ENCODE assay signal across 19 cellular contexts in the genomic region with DNA sequence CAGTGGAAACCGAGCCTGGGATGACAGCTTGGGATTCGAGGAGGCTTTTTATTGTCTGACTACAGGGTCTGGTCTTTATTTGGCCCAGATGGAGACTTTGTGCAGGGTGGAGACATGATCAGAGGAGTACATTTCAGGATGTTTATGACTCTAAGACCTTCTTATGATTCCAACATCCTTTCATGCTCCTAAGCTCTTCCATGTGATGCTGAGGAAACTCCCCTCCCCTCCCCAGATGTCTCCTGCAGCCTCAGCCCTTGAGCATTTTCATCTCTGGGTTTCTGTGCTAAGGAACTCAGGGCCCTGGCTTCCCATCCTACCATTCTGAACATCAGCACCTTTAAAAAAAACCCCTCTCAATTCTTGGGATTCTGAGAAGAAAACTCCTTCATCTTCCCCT.
DNase-seq lines count a peak whose midpoint lies in the region; ATAC-seq, FAIRE-seq and TF ChIP-seq lines count a peak whose summit lies in the region.
"Had no signal": no experiment of that assay in that cellular context is flagged by ENCODE, and none has a peak within 500 bp of the region (broad histone marks: within the 10 kb centered on the region; RNA-seq: fewer than 3 reads in every experiment).

No MANE protein-coding gene starts in this region.

- H3K9me2 ChIP-seq in Karpas-422 (replicated peaks; ENCODE audit: insufficient read depth, low read length) (no peaks in the 10 kb centered on the region), PC-9 (ENCODE audit: insufficient read depth) (no peaks in the 10 kb centered on the region)

- H3K23ac ChIP-seq in IMR-90 (ENCODE audit: low read depth, low read length) (no peak overlapping the region), H1 (ENCODE audit: insufficient read length) (no peak overlapping the region)

- H3K36me3 ChIP-seq in IMR-90 (ENCODE audit: control insufficient read depth, insufficient read depth, low read length) (peaks cover 2% of the 10 kb centered on the region; the same call in 1 of the 2 replicates), H1 (ENCODE audit: control insufficient read depth in 2 of 4, insufficient read depth in 4 of 4, low read length in 3 of 4) (0 out of 8 replicates have a peak, but pooled peaks cover 0 to 6% (median 2%) of the 10 kb centered on the region in 4 experiments), heart left ventricle (no peaks in the 10 kb centered on the region), Karpas-422 (ENCODE audit: insufficient read depth, low read length) (no peaks in the 10 kb centered on the region), PC-9 (ENCODE audit: low read depth) (no peaks in the 10 kb centered on the region)

- H2BK20ac ChIP-seq in IMR-90 (ENCODE audit: low read depth, low read length) (no peak overlapping the region), H1 (ENCODE audit: low read length) (no peak overlapping the region)

- no peak overlapping the region for H3K56ac ChIP-seq in IMR-90 (ENCODE audit: extremely low read depth, insufficient read depth, low read length)
- no peak overlapping the region for H3K56ac ChIP-seq in H1 (replicated peaks; ENCODE audit: insufficient read length, low read depth, low read length)

- DNase-seq in IMR-90 (peak; percentile 40), H1 (ENCODE audit: low read depth in 1 of 2, low spot score in 2 of 2) (no peak), iPS-NIHi7 (ENCODE audit: extremely low spot score) (peak; percentile 21), heart left ventricle (no peak), Karpas-422 (no peak), PC-9 (no peak)
- DNase-seq in stimulated activated CD4-positive, alpha-beta T cell treated with anti-CD3 and anti-CD28 coated beads, Interleukin-2, amount 100 ng/mL, for 48 hours: no peak
- DNase-seq: CD4-positive, CD25-positive, alpha-beta regulatory T cell; DMS 273 treated with DMSO at 0.1 percent for 48 hours; GDM1; NCI-H1436 treated with DMSO at 0.1 percent for 48 hours; NCI-H2029 treated with DMSO at 0.1 percent for 48 hours; NCI-H2171; NCI-H69; RPMI8226; SHP77 treated with DMSO at 0.1 percent for 48 hours; T-cell had no signal

- in situ Hi-C loops in IMR-90 (cut with MboI; ENCODE audit: low sequenced_read_pairs): no loop called here

- dilution Hi-C loops in IMR-90 (cut with HindIII; ENCODE audit: low sequenced_read_pairs, unreplicated experiment): no loop called here

- H3K14ac ChIP-seq in IMR-90 (replicated peaks; ENCODE audit: low read depth, low read length): no peak overlapping the region
- no peak overlapping the region for H3K14ac ChIP-seq in H1 (ENCODE audit: insufficient read length)

- H3K79me1 ChIP-seq in IMR-90 (ENCODE audit: low read depth in 1 of 2, low read length in 2 of 2) (no peaks in the 10 kb centered on the region), H1 (ENCODE audit: low read depth, low read length) (peaks cover 13% of the 10 kb centered on the region)

- H4K91ac ChIP-seq in IMR-90 (ENCODE audit: insufficient read depth, low read depth, low read length): no peak overlapping the region
- H4K91ac ChIP-seq in H1 (replicated peaks; ENCODE audit: insufficient read length, low read length): no peak overlapping the region

- no peak for TF ChIP-seq EP300 in H1 (IDR thresholded peaks at IDR 0.05; ENCODE audit: borderline replicate concordance in 1 of 2, low read depth in 2 of 2, low read length in 2 of 2)

- no peak overlapping the region for H4K5ac ChIP-seq in IMR-90 (ENCODE audit: low read depth, low read length)
- H4K5ac ChIP-seq in H1 (ENCODE audit: insufficient read length, low read depth, low read length): no peak overlapping the region

- FAIRE-seq in H1 (lab: Jason Lieb, UNC): no peak

- H3K27ac ChIP-seq in IMR-90 (ENCODE audit: insufficient read depth, low read length): no peak overlapping the region
- H3K27ac ChIP-seq in H1 (ENCODE audit: low read depth, low read length): no peak overlapping the region
- no peak overlapping the region for H3K27ac ChIP-seq in heart left ventricle
- no peak overlapping the region for H3K27ac ChIP-seq in Karpas-422 (ENCODE audit: low read length)
- H3K27ac ChIP-seq in PC-9: no peak overlapping the region
- H3K27ac ChIP-seq: KMS-11 had no signal

- H3K4me3 ChIP-seq in IMR-90 (ENCODE audit: insufficient read depth, low read depth, low read length) (no peak overlapping the region), H1 (ENCODE audit: extremely low read depth in 1 of 4, insufficient read depth in 2 of 4, low read depth in 3 of 4, low read length in 4 of 4) (no peak overlapping the region), heart left ventricle (no peak overlapping the region), Karpas-422 (ENCODE audit: low read length) (no peak overlapping the region), PC-9 (no peak overlapping the region)

- no peaks in the 10 kb centered on the region for H3K9me3 ChIP-seq in IMR-90 (ENCODE audit: control insufficient read depth, insufficient read depth, low read length)
- no peaks in the 10 kb centered on the region for H3K9me3 ChIP-seq in H1 (ENCODE audit: insufficient read depth in 2 of 2, low read depth in 1 of 2, low read length in 1 of 2)
- no peaks in the 10 kb centered on the region for H3K9me3 ChIP-seq in heart left ventricle
- H3K9me3 ChIP-seq in Karpas-422 (ENCODE audit: low read length): no peaks in the 10 kb centered on the region
- no peaks in the 10 kb centered on the region for H3K9me3 ChIP-seq in PC-9 (ENCODE audit: insufficient read depth, low read depth)

- POLR2A ChIA-PET in IMR-90 (lab: Charles Lee; ENCODE audit: unreplicated experiment): no interaction called here
- POLR2A ChIA-PET in H1 (lab: Charles Lee; ENCODE audit: partially characterized antibody): interaction anchor here (0.8 kb wide), 1 partner anchor 9 kb away, joined by 3 read pairs; no protein-coding TSS in a partner anchor
- POLR2A ChIA-PET in PC-9 (lab: Charles Lee; ENCODE audit: unreplicated experiment): no interaction called here

- H2BK120ac ChIP-seq in IMR-90 (ENCODE audit: low read depth, low read length) (no peak overlapping the region), H1 (replicated peaks; ENCODE audit: low read depth, low read length) (no peak overlapping the region)

- H2AFZ ChIP-seq in IMR-90 (replicated peaks; ENCODE audit: low read length, poor library complexity): no peak overlapping the region
- H2AFZ ChIP-seq in H1 (ENCODE audit: low read length): no peak overlapping the region
- H2AFZ ChIP-seq in Karpas-422 (ENCODE audit: low read length): no peak overlapping the region
- no peak overlapping the region for H2AFZ ChIP-seq in PC-9

- TF ChIP-seq CTCF in IMR-90 (conservative IDR thresholded peaks at IDR 0.05; ENCODE audit: low read depth, low read length): no peak
- no peak for TF ChIP-seq CTCF in H1 (IDR thresholded peaks at IDR 0.05; ENCODE audit: control extremely low read depth in 1 of 3, insufficient read depth in 1 of 3, low read depth in 1 of 3, low read length in 3 of 3)
- no peak for TF ChIP-seq CTCF in heart left ventricle (IDR thresholded peaks at IDR 0.05)
- TF ChIP-seq CTCF in PC-9 (conservative IDR thresholded peaks at IDR 0.05): no peak

- H3K4me2 ChIP-seq in IMR-90 (ENCODE audit: low read depth, low read length): no peak overlapping the region
- no peak overlapping the region for H3K4me2 ChIP-seq in H1 (ENCODE audit: insufficient read depth in 1 of 2, low read depth in 2 of 2, low read length in 2 of 2)
- H3K4me2 ChIP-seq in Karpas-422 (ENCODE audit: low read depth, low read length, poor library complexity, severe bottlenecking): no peak overlapping the region
- no peak overlapping the region for H3K4me2 ChIP-seq in PC-9
- H3K4me2 ChIP-seq: KMS-11 had no signal

- ATAC-seq in IMR-90 (ENCODE audit: low read depth) (0 out of 2 replicates have a peak, but pooled peaks have one; percentile 27), heart left ventricle (no peak)
- ATAC-seq: SK-N-SH treated with all-trans-retinoic acid at 6 μM for 48 hours, T-cell had no signal

- TF ChIP-seq POLR2A in IMR-90 (IDR thresholded peaks at IDR 0.05; ENCODE audit: low read depth, low read length) (no peak), H1 (IDR thresholded peaks at IDR 0.05; ENCODE audit: control extremely low read depth in 1 of 2, low read depth in 2 of 2, low read length in 2 of 2) (no peak), heart left ventricle (IDR thresholded peaks at IDR 0.05) (no peak)

- no peaks in the 10 kb centered on the region for H3K27me3 ChIP-seq in IMR-90 (ENCODE audit: control insufficient read depth, insufficient read depth, low read length)
- no peaks in the 10 kb centered on the region for H3K27me3 ChIP-seq in H1 (replicated peaks in 1 of 4; ENCODE audit: control insufficient read depth in 3 of 4, extremely low read depth in 1 of 4, insufficient read depth in 3 of 4, low read length in 3 of 4)
- H3K27me3 ChIP-seq in heart left ventricle: no peaks in the 10 kb centered on the region
- no peaks in the 10 kb centered on the region for H3K27me3 ChIP-seq in Karpas-422 (ENCODE audit: low read length)
- no peaks in the 10 kb centered on the region for H3K27me3 ChIP-seq in PC-9 (ENCODE audit: insufficient read depth, low read depth)

- H4K8ac ChIP-seq in IMR-90 (ENCODE audit: low read depth in 2 of 2, low read length in 2 of 2) (no peak overlapping the region), H1 (ENCODE audit: extremely low read depth, insufficient read depth, low read length) (0 out of 2 replicates have a peak overlapping the region, but pooled peaks have one; percentile 53)

- H3K4me1 ChIP-seq in IMR-90 (ENCODE audit: control insufficient read depth, insufficient read depth, low read length) (peaks cover 5% of the 10 kb centered on the region; the same call in 1 of the 2 replicates), H1 (replicated peaks in 1 of 4; ENCODE audit: control insufficient read depth in 3 of 4, insufficient read depth in 4 of 4, low read length in 3 of 4) (peaks cover 6 to 15% (median 13%) of the 10 kb centered on the region in 4 experiments), heart left ventricle (no peaks in the 10 kb centered on the region), Karpas-422 (ENCODE audit: low read length) (no peaks in the 10 kb centered on the region), PC-9 (replicated peaks; ENCODE audit: insufficient read depth) (no peaks in the 10 kb centered on the region)

- H3F3A ChIP-seq in PC-9 (ENCODE audit: insufficient read depth, low read depth): no peaks in the 10 kb centered on the region

- H2BK15ac ChIP-seq in IMR-90 (ENCODE audit: low read depth, low read length): no peak overlapping the region
- H2BK15ac ChIP-seq in H1 (ENCODE audit: low read length): no peak overlapping the region

- BruUV-seq in IMR-90 (replicated peaks; lab: Mats Ljungman, UMichigan) (no TSS peak), PC-9 (replicated peaks; lab: Mats Ljungman, UMichigan) (no TSS peak)

- H2AK9ac ChIP-seq in IMR-90 (replicated peaks; ENCODE audit: low read depth, low read length, poor library complexity): no peak overlapping the region

- H2AK5ac ChIP-seq in IMR-90 (ENCODE audit: low read depth, low read length) (peak overlapping the region; percentile 59; the same call in 1 of the 2 replicates), H1 (ENCODE audit: low read depth, low read length) (peak overlapping the region; percentile 9; the same call in 1 of the 2 replicates)

- H3K9ac ChIP-seq in IMR-90 (ENCODE audit: low read depth, low read length) (no peak overlapping the region), H1 (replicated peaks in 1 of 4; ENCODE audit: extremely low read depth in 1 of 4, low read depth in 3 of 4, low read length in 3 of 4) (no peak overlapping the region), Karpas-422 (ENCODE audit: low read length) (no peak overlapping the region)
- H3K9ac ChIP-seq: KMS-11 had no signal

- intact Hi-C loops in IMR-90 (cut with micrococcal nuclease) (no loop called here), heart left ventricle (cut with DNase I) (no loop called here), PC-9 (cut with micrococcal nuclease; ENCODE audit: unreplicated experiment) (no loop called here)

- H3K79me2 ChIP-seq in H1 (ENCODE audit: control insufficient read depth in 1 of 2, insufficient read depth in 2 of 2, low read length in 2 of 2) (peaks cover 0 to 81% of the 10 kb centered on the region in 2 experiments; a peak in 3 of 4 replicates), Karpas-422 (ENCODE audit: low read length) (no peaks in the 10 kb centered on the region), PC-9 (ENCODE audit: low read depth) (no peaks in the 10 kb centered on the region)

- 40% methylated on average over 1 of the region's 2 CpGs; no CpG with 5 or more reads in 1 of the 2 experiments for WGBS in IMR-90 (ENCODE audit: extremely low coverage in 2 of 2, insufficient read length in 1 of 2), 2 experiments
- WGBS in H1 (ENCODE audit: extremely low coverage in 1 of 2, insufficient coverage in 1 of 2, insufficient read length in 1 of 2, insufficient replicate concordance in 2 of 2, low coverage in 1 of 2, low lambda C conversion rate in 2 of 2, missing lambda C conversion rate in 1 of 2), 2 experiments: 81% methylated on average over 2 of the region's 2 CpGs; no CpG with 5 or more reads in 1 of the 2 experiments
- 57 to 90% (median 70%) methylated on average over 2 of the region's 2 CpGs for WGBS in heart left ventricle, 4 donors

- H2BK5ac ChIP-seq in IMR-90 (ENCODE audit: low read depth, low read length, poor library complexity, severe bottlenecking): no peak overlapping the region
- H2BK5ac ChIP-seq in H1 (ENCODE audit: low read depth, low read length): no peak overlapping the region

- CTCF ChIA-PET in IMR-90 (lab: Yijun Ruan, JAX): interaction anchor here (0.6 kb wide), 1 partner anchor 8 kb away, joined by 4 read pairs; no protein-coding TSS in a partner anchor
- CTCF ChIA-PET in H1 (lab: Charles Lee; ENCODE audit: partially characterized antibody): interaction anchor here (1.0 kb wide), 1 partner anchor 71 kb away, joined by 4 read pairs; no protein-coding TSS in a partner anchor
- CTCF ChIA-PET in PC-9 (lab: Charles Lee): no interaction called here

- TF ChIP-seq RAD21 in IMR-90 (IDR thresholded peaks at IDR 0.05; ENCODE audit: low read length) (no peak), H1 (IDR thresholded peaks at IDR 0.05 in 1 of 2, conservative IDR thresholded peaks at IDR 0.05 in 1 of 2; ENCODE audit: low read depth in 2 of 2, low read length in 2 of 2) (no peak)

- H3K18ac ChIP-seq in IMR-90 (ENCODE audit: low read depth, low read length): no peak overlapping the region
- no peak overlapping the region for H3K18ac ChIP-seq in H1 (ENCODE audit: extremely low read depth, low read length)

- peaks cover 6% of the 10 kb centered on the region for H3K9me1 ChIP-seq in IMR-90 (ENCODE audit: insufficient read depth, low read length)

- no peaks in the 10 kb centered on the region for H4K20me1 ChIP-seq in IMR-90 (ENCODE audit: insufficient read depth, low read length)
- H4K20me1 ChIP-seq in H1 (replicated peaks in 1 of 2; ENCODE audit: control insufficient read depth in 1 of 2, insufficient read depth in 2 of 2, low read length in 2 of 2): peaks cover 2 to 5% of the 10 kb centered on the region in 2 experiments
- H4K20me1 ChIP-seq in Karpas-422 (ENCODE audit: insufficient read depth, low read depth, low read length): no peaks in the 10 kb centered on the region
- no peaks in the 10 kb centered on the region for H4K20me1 ChIP-seq in PC-9 (ENCODE audit: insufficient read depth)

- H2BK12ac ChIP-seq in H1 (ENCODE audit: low read depth, low read length): no peak overlapping the region

- H3K4ac ChIP-seq in IMR-90 (ENCODE audit: low read depth, low read length) (no peak overlapping the region; the same call in 1 of the 2 replicates), H1 (replicated peaks; ENCODE audit: insufficient read length, low read depth, low read length) (no peak overlapping the region)

- no peaks in the 10 kb centered on the region; the same call in 1 of the 2 replicates for H3K23me2 ChIP-seq in H1 (ENCODE audit: low read depth, low read length)

Comparison
In these comparisons a context has a peak if more than half of its experiments do, and no peak if none do; other contexts are left out.
1. DNase-seq: peak in IMR-90 (single experiment) and iPS-NIHi7 (single experiment); none in H1 (0 of 2), stimulated activated CD4-positive, alpha-beta T cell treated with anti-CD3 and anti-CD28 coated beads, Interleukin-2, amount 100 ng/mL, for 48 hours (0 of 2), heart left ventricle (0 of 5), Karpas-422 (single experiment) and PC-9 (0 of 2).